10 cellular contexts compared by ENCODE assay signal in the genomic region with DNA sequence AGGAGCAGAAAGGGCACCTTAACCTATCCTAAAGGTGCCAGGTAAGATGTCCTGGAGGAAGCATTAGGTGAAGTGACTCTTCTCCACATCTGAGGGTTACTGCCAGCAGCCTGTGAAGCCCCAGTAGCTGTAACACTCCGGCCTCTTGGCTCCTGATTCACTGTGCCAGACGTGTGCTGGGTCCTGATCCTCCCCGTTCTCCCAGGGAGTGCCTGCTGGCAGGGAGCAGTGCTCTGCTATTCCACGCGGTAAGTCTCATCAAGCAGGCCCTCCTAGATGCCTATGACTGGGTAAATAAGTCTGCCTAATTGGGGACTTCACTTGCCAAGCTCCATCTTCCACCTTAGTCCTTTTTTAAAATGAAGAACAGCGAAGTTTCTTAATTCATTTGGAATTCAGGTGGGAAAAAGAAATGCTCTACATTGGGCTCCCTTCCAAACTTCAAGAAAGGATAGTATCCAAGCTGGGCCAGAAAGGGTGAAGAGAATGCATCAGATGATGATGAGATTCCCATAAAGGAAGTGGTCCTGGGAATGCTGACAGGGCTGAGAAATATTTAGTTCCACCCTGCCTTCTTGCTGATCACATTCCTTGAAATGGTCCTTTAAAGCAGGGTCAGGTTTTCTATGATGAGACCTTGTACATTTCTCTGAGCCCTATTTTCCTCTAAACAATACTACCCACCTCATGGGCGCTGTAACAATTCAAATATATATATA.
DNase-seq lines count a peak whose midpoint lies in the region; ATAC-seq, FAIRE-seq and TF ChIP-seq lines count a peak whose summit lies in the region.
"Had no signal": no experiment of that assay in that cellular context is flagged by ENCODE, and none has a peak within 500 bp of the region (broad histone marks: within the 10 kb centered on the region; RNA-seq: fewer than 3 reads in every experiment).

No MANE protein-coding gene starts in this region.

- no peaks in the 10 kb centered on the region for H3K27me3 ChIP-seq in astrocyte (ENCODE audit: insufficient read depth, low read length)

- peaks cover 59% of the 10 kb centered on the region for H3K4me1 Mint-ChIP-seq in astrocyte (ENCODE audit: low read depth, unreplicated experiment)
- H3K4me1 Mint-ChIP-seq in activated T-cell treated with anti-CD3 and anti-CD28 coated beads, Interleukin-2, amount 50 U/mL, for 4 hours (ENCODE audit: low read depth) = peaks cover 59% of the 10 kb centered on the region

- no peak for TF ChIP-seq CTCF in astrocyte (IDR thresholded peaks at IDR 0.05; ENCODE audit: insufficient read depth, low read depth, low read length)

- peak overlapping the region; percentile 83 for H3K9ac ChIP-seq in astrocyte (ENCODE audit: low read length)

- peak overlapping the region; percentile 98 for H3K27ac ChIP-seq in astrocyte (ENCODE audit: low read depth, low read length)
- H3K27ac ChIP-seq in temporal lobe (ENCODE audit: low read depth, low read length) = peak overlapping the region; percentile 10
- H3K27ac ChIP-seq: 22Rv1 had no signal

- no peaks in the 10 kb centered on the region for H3K9me3 Mint-ChIP-seq in astrocyte (ENCODE audit: unreplicated experiment)
- H3K9me3 Mint-ChIP-seq in activated T-cell treated with anti-CD3 and anti-CD28 coated beads, Interleukin-2, amount 50 U/mL, for 4 hours = no peaks in the 10 kb centered on the region
- H3K9me3 Mint-ChIP-seq: neural crest cell had no signal

- H3K4me3 Mint-ChIP-seq in astrocyte (ENCODE audit: unreplicated experiment) = peak overlapping the region; percentile 69
- H3K4me3 Mint-ChIP-seq in activated T-cell treated with anti-CD3 and anti-CD28 coated beads, Interleukin-2, amount 50 U/mL, for 4 hours = no peak overlapping the region

- H3K4me1 ChIP-seq in astrocyte (ENCODE audit: insufficient read depth, low read length) = peaks cover 60% of the 10 kb centered on the region

- peaks cover 3% of the 10 kb centered on the region for H3K36me3 Mint-ChIP-seq in astrocyte (ENCODE audit: low read depth, unreplicated experiment)
- peaks cover 7% of the 10 kb centered on the region for H3K36me3 Mint-ChIP-seq in activated T-cell treated with anti-CD3 and anti-CD28 coated beads, Interleukin-2, amount 50 U/mL, for 4 hours (ENCODE audit: insufficient read depth)

- no peaks in the 10 kb centered on the region for H3K36me3 ChIP-seq in astrocyte (ENCODE audit: insufficient read depth, low read length)

- peaks cover 56% of the 10 kb centered on the region for H3K79me2 ChIP-seq in astrocyte (ENCODE audit: insufficient read depth, low read length)

- H3K4me3 ChIP-seq in astrocyte (ENCODE audit: insufficient read depth, low read depth, low read length) = peak overlapping the region; percentile 40

- no peak for ATAC-seq in activated T-cell treated with anti-CD3 and anti-CD28 coated beads, Interleukin-2, amount 50 U/mL, for 4 hours

- DNase-seq in DMS 273 (lab: John Stamatoyannopoulos, UW; ENCODE audit: unreplicated experiment) = peak; percentile 4
- no peak for DNase-seq in DMS 273 treated with DMSO at 0.1 percent for 48 hours (lab: John Stamatoyannopoulos, UW)
- DNase-seq in astrocyte (ENCODE audit: low read depth) = peak; percentile 86
- DNase-seq in iris pigment epithelial cell (ENCODE audit: low read depth) = peak; percentile 63
- no peak for DNase-seq in GM19238 (ENCODE audit: insufficient read length, low spot score)
- no peak for DNase-seq in activated T-cell treated with anti-CD3 and anti-CD28 coated beads, Interleukin-2, amount 50 U/mL, for 4 hours
- no peak for DNase-seq in activated T-cell treated with anti-CD3 and anti-CD28 coated beads for 4 hours

- peak overlapping the region; percentile 81 for H3K4me2 ChIP-seq in astrocyte (ENCODE audit: low read length)

- no peaks in the 10 kb centered on the region for H3K27me3 Mint-ChIP-seq in astrocyte (ENCODE audit: low read depth, unreplicated experiment)
- no peaks in the 10 kb centered on the region for H3K27me3 Mint-ChIP-seq in activated T-cell treated with anti-CD3 and anti-CD28 coated beads, Interleukin-2, amount 50 U/mL, for 4 hours (ENCODE audit: low read depth)

- no peaks in the 10 kb centered on the region for H4K20me1 ChIP-seq in astrocyte (ENCODE audit: insufficient read depth, low read length)

- H2AFZ ChIP-seq in astrocyte (ENCODE audit: low read depth, low read length) = no peak overlapping the region

- H3K9me3 ChIP-seq in astrocyte (ENCODE audit: insufficient read depth, low read depth, low read length) = no peaks in the 10 kb centered on the region

- peak; percentile 47 for FAIRE-seq in astrocyte (lab: Jason Lieb, UNC)

- peak overlapping the region; percentile 96 for H3K27ac Mint-ChIP-seq in astrocyte (ENCODE audit: unreplicated experiment)

Comparison
In these comparisons a context has a peak if more than half of its experiments do, and no peak if none do; other contexts are left out.
1. DNase-seq: peak in DMS 273 (single experiment), astrocyte (single experiment) and iris pigment epithelial cell (single experiment); none in DMS 273 treated with DMSO at 0.1 percent for 48 hours (single experiment), GM19238 (single experiment), activated T-cell treated with anti-CD3 and anti-CD28 coated beads, Interleukin-2, amount 50 U/mL, for 4 hours (single experiment) and activated T-cell treated with anti-CD3 and anti-CD28 coated beads for 4 hours (single experiment).